ENCODE assay signal across 8 cellular contexts in the genomic region with DNA sequence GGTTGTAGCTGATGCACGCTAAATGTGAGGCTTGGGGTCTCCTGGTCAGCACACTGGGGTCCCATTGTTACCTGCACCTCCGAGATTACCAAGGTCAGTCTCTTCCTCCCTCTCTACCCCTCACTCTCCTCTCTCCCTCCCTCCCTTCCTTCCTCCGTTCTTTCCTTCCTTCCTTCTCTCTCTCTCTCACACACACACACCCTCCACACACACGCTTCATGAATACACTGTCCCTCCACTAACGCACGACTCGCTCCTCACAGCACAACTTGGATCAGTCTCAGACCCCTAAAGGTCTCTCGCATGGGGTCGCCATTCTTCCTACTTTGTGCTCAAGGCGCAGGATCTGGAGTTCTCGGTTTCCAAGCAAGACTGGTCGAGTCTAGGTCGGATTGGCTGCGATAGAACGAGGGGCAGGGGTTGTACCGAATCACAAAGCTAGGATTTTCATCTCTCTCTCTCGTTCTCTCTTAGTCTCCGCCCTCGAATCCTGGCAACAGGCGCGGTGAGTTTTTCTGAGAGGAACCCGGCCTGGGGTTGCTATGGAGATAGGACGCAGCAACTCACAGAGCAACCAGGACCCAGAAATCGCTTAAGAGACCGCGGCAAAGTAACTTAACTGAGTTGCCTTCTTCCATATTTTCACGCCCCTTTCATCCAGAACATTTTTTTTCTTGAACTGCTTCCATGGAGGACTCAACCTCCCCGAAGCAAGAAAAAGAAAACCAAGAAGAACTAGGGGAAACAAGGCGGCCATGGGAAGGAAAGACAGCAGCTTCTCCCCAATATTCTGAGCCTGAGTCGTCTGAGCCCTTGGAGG. TPM values are rescaled to one million over a fixed set of nuclear protein-coding genes. Genes with fewer than 3 reads are reported as not detected.
A peak's percentile ranks its signal among the peaks of the same experiment; 100 is the strongest.
DNase-seq lines count a peak whose midpoint lies in the region; ATAC-seq, FAIRE-seq and TF ChIP-seq lines count a peak whose summit lies in the region.

A gene (plus strand): TSS at position 543 of the 820 bp plus-strand sequence. CDS start 145 bp downstream, at position 688.

- H3K9me3 ChIP-seq in right atrium auricular region = no peaks in the 10 kb centered on the region

- H3K4me3 ChIP-seq in GM12864 (ENCODE audit: low read depth, low read length) (peak within 1 kb of the TSS; percentile 64), right atrium auricular region (peak within 1 kb of the TSS; percentile 44 to 53)

- H3K9me3 Mint-ChIP-seq in T-cell (no peaks in the 10 kb centered on the region), progenitor cell of endocrine pancreas (ENCODE audit: low read depth) (no peaks in the 10 kb centered on the region)

- no peak for FAIRE-seq in urothelium cell line (lab: Jason Lieb, UNC)

- peak; percentile 52 for DNase-seq in GM12864 (ENCODE audit: low read depth)
- peak; percentile 92 to 98 (median 93) for DNase-seq in NCI-H1417 (lab: John Stamatoyannopoulos, UW)
- peak; percentile 14 to 77 (median 58) for DNase-seq in T-cell
- DNase-seq in anterior cingulate cortex (lab: John Stamatoyannopoulos, UW) = peak; percentile 8 to 95 (median 82)
- peak; percentile 93 for DNase-seq in right atrium auricular region (ENCODE audit: low spot score)
- DNase-seq in progenitor cell of endocrine pancreas (ENCODE audit: low spot score, unreplicated experiment) = peak; percentile 81
- peak; percentile 86 for DNase-seq in urothelium cell line (ENCODE audit: low spot score)

- H3K36me3 ChIP-seq in right atrium auricular region = no peaks in the 10 kb centered on the region

- CTCF ChIA-PET in T-cell (lab: Charles Lee) = no interaction called here

- H3K4me1 ChIP-seq in right atrium auricular region = peaks cover 0 to 7% of the 10 kb centered on the region in 2 donors

- H3K27ac Mint-ChIP-seq in T-cell = no peak within 1 kb of the TSS
- peak within 1 kb of the TSS; percentile 98 for H3K27ac Mint-ChIP-seq in progenitor cell of endocrine pancreas

- ATAC-seq in HG02798 (IDR thresholded peaks at IDR 0.05; ENCODE audit: poor library complexity, unreplicated experiment) (peak; percentile 100), T-cell (replicated peaks in 1 of 4) (peak; percentile 77 to 95 (median 92))

- peaks cover 0 to 8% of the 10 kb centered on the region in 2 donors for H3K27me3 Mint-ChIP-seq in T-cell
- no peaks in the 10 kb centered on the region for H3K27me3 Mint-ChIP-seq in progenitor cell of endocrine pancreas

- H3K4me3 Mint-ChIP-seq in T-cell (peak within 1 kb of the TSS; percentile 80 to 88 (median 81)), progenitor cell of endocrine pancreas (ENCODE audit: low read depth) (peak within 1 kb of the TSS; percentile 91)

- H3K27me3 ChIP-seq in right atrium auricular region = no peaks in the 10 kb centered on the region

- H3K27ac ChIP-seq in right atrium auricular region = no peak within 1 kb of the TSS

- POLR2A ChIA-PET in T-cell (lab: Charles Lee) = interaction anchor here (0.6 kb wide), 2 partner anchors 46 to 1878 kb away, joined by 4 read pairs; no protein-coding TSS in a partner anchor

- H3K36me3 Mint-ChIP-seq in T-cell (no peaks in the 10 kb centered on the region), progenitor cell of endocrine pancreas (ENCODE audit: insufficient read depth) (peaks cover 2% of the 10 kb centered on the region)

- H3K4me1 Mint-ChIP-seq in T-cell (peaks cover 19 to 23% (median 21%) of the 10 kb centered on the region in 3 donors), progenitor cell of endocrine pancreas (ENCODE audit: low read depth) (peaks cover 14% of the 10 kb centered on the region)

- no peak for TF ChIP-seq CTCF in GM12864 (IDR thresholded peaks at IDR 0.05; ENCODE audit: low read depth, low read length, missing control alignments)
- no peak for TF ChIP-seq CTCF in right atrium auricular region (IDR thresholded peaks at IDR 0.05)
- TF ChIP-seq CTCF in progenitor cell of endocrine pancreas (IDR thresholded peaks at IDR 0.05; ENCODE audit: unreplicated experiment) = no peak

RNA-seq across cellular contexts. Expression of the gene that starts here (rescaled TPM):
- total RNA-seq in T-cell (under 1 TPM; 0.38 to 0.91 (median 0.43) TPM), right atrium auricular region (under 1 TPM in 1 of 2 donors, not detected in 1; 0.16 TPM), progenitor cell of endocrine pancreas (5.4 and 6.3 TPM in 2 replicates)

Comparison
In these comparisons a context has a peak if more than half of its experiments do, and no peak if none do; other contexts are left out.
1. Peak in DNase-seq and ATAC-seq in T-cell; RNA of the gene not detected or under 1 TPM.
2. Peak in DNase-seq and H3K4me3 ChIP-seq in right atrium auricular region; RNA of the gene not detected or under 1 TPM.